Comparison of ENCODE assay signal across 14 cellular contexts in genomic region chr15:42929449-42929848, GRCh38. TPM values are rescaled to one million over a fixed set of nuclear protein-coding genes. Genes with fewer than 3 reads are reported as not detected.
A peak's percentile ranks its signal among the peaks of the same experiment; 100 is the strongest.
DNase-seq lines count a peak whose midpoint lies in the region; ATAC-seq and TF ChIP-seq lines count a peak whose summit lies in the region.
"Had no signal": no experiment of that assay in that cellular context is flagged by ENCODE, and none has a peak within 500 bp of the region (broad histone marks: within the 10 kb centered on the region; RNA-seq: fewer than 3 reads in every experiment).

No MANE protein-coding gene starts in this region.

- H3K9me3 ChIP-seq in skeletal muscle satellite cell (replicated peaks; ENCODE audit: low read length) = no peaks in the 10 kb centered on the region
- H3K9me3 ChIP-seq in aorta (ENCODE audit: control insufficient read depth, low read length) = no peaks in the 10 kb centered on the region
- H3K9me3 ChIP-seq: BE2C had no signal

- no peak for DNase-seq in left ventricle myocardium superior
- no peak for DNase-seq in cardiac septum (ENCODE audit: low spot score)
- DNase-seq in coronary artery (ENCODE audit: low spot score) = no peak
- no peak for DNase-seq in aorta
- DNase-seq: BE2C; CD4-positive, alpha-beta memory T cell; DMS79; HCEC 1CT; HFFc6 had no signal

- no peak for TF ChIP-seq CTCF in coronary artery (IDR thresholded peaks at IDR 0.05)

- H3K9ac ChIP-seq in skeletal muscle satellite cell (ENCODE audit: low read depth, low read length) = peak overlapping the region; percentile 12

- H3K27me3 ChIP-seq in skeletal muscle satellite cell (ENCODE audit: control insufficient read depth, insufficient read depth, low read length) (no peaks in the 10 kb centered on the region), aorta (ENCODE audit: control insufficient read depth in 1 of 2, insufficient read depth in 2 of 2, low read length in 1 of 2) (no peaks in the 10 kb centered on the region)
- H3K27me3 ChIP-seq: BE2C had no signal

- no peak for TF ChIP-seq POLR2A in GM18505 (IDR thresholded peaks at IDR 0.05; ENCODE audit: borderline replicate concordance, extremely low read depth, insufficient read depth, insufficient read length)

- intact Hi-C loops in left ventricle myocardium superior (cut with micrococcal nuclease) = loop anchor here (5.0 kb wide), 1 partner anchor 227 kb away; no protein-coding TSS in a partner anchor
- intact Hi-C loops in cardiac septum (cut with DNase I) = no loop called here
- intact Hi-C loops in aorta (cut with DNase I) = loop anchor here in 1 of 2 donors (2.0 to 5.0 kb wide), 2 partner anchors 197 to 225 kb away; no protein-coding TSS in a partner anchor

- peak overlapping the region; percentile 3 to 55 for H3K27ac ChIP-seq in coronary artery
- no peak overlapping the region for H3K27ac ChIP-seq in aorta (ENCODE audit: low read depth in 1 of 2, low read length in 2 of 2)
- H3K27ac ChIP-seq: C4-2B had no signal

- peak; percentile 68 for ATAC-seq in left ventricle myocardium superior
- no peak for ATAC-seq in HG03439 (IDR thresholded peaks at IDR 0.05; ENCODE audit: unreplicated experiment)
- no peak for ATAC-seq in aorta (ENCODE audit: low FRiP score)
- ATAC-seq in GM18505 (IDR thresholded peaks at IDR 0.05; ENCODE audit: unreplicated experiment) = no peak
- ATAC-seq: GM12878 had no signal

- H3K4me1 ChIP-seq in skeletal muscle satellite cell (ENCODE audit: control insufficient read depth, insufficient read depth, low read length) (peaks cover 13% of the 10 kb centered on the region), aorta (ENCODE audit: control insufficient read depth in 1 of 2, insufficient read depth in 2 of 2, low read length in 2 of 2) (peaks cover 0 to 2% of the 10 kb centered on the region in 2 donors)
- H3K4me1 ChIP-seq: BE2C had no signal

- H3K4me3 ChIP-seq in coronary artery = no peak overlapping the region
- H3K4me3 ChIP-seq in skeletal muscle satellite cell (ENCODE audit: low read length) = no peak overlapping the region
- no peak overlapping the region for H3K4me3 ChIP-seq in aorta (ENCODE audit: low read length in 2 of 2)
- H3K4me3 ChIP-seq: GM12878 had no signal

- peak overlapping the region; percentile 2 for H3K4me2 ChIP-seq in skeletal muscle satellite cell (ENCODE audit: low read length)

- 5 to 14% methylated on average over 1 of the region's 1 CpG for WGBS in aorta, 2 donors

- no peaks in the 10 kb centered on the region for H3K36me3 ChIP-seq in skeletal muscle satellite cell (ENCODE audit: insufficient read depth, low read length)
- no peaks in the 10 kb centered on the region for H3K36me3 ChIP-seq in aorta (ENCODE audit: control insufficient read depth in 1 of 2, insufficient read depth in 2 of 2, low read length in 1 of 2)
- H3K36me3 ChIP-seq: BE2C had no signal

RNA-seq across cellular contexts. Expression of gene TTBK2, which starts 8.9 kb away (rescaled TPM):
- total RNA-seq in left ventricle myocardium superior (20.9 TPM), cardiac septum (28.0 TPM), aorta (10 to 100 TPM; 34.4 to 37.6 TPM)
- total RNA-seq in skeletal muscle satellite cell (2012; rRNA removed) = 4.6 and 4.8 TPM in 2 replicates
- polyA plus RNA-seq in aorta = 10 to 100 TPM in 1 of 2 donors, 1 to 10 TPM in 1; 7.2 to 11.3 TPM

Comparison
In these comparisons a context has a peak if more than half of its experiments do, and no peak if none do; other contexts are left out.
1. H3K27ac ChIP-seq: peak in coronary artery (2 of 2); none in aorta (0 of 2).